19 cellular contexts compared by ENCODE assay signal in genomic region chr5:42751044-42751443, GRCh38. TPM values are rescaled to one million over a fixed set of nuclear protein-coding genes. Genes with fewer than 3 reads are reported as not detected.
DNase-seq lines count a peak whose midpoint lies in the region; ATAC-seq, FAIRE-seq and TF ChIP-seq lines count a peak whose summit lies in the region.
"Had no signal": no experiment of that assay in that cellular context is flagged by ENCODE, and none has a peak within 500 bp of the region (broad histone marks: within the 10 kb centered on the region; RNA-seq: fewer than 3 reads in every experiment).

No MANE protein-coding gene starts in this region.

- H3K79me2 ChIP-seq in PC-3 (ENCODE audit: low read length) = no peaks in the 10 kb centered on the region
- H3K79me2 ChIP-seq in parathyroid adenoma = no peaks in the 10 kb centered on the region

- H3K36me3 ChIP-seq in PC-3 (ENCODE audit: low read depth, low read length) (no peaks in the 10 kb centered on the region), esophagus (ENCODE audit: control insufficient read depth in 2 of 2, insufficient read depth in 2 of 2, low read length in 1 of 2) (no peaks in the 10 kb centered on the region), parathyroid adenoma (ENCODE audit: control insufficient read depth, insufficient read depth, low read length) (no peaks in the 10 kb centered on the region)
- H3K36me3 ChIP-seq: BE2C had no signal

- no peaks in the 10 kb centered on the region for H4K20me1 ChIP-seq in PC-3 (ENCODE audit: low read length)

- no peaks in the 10 kb centered on the region for H3K9me2 ChIP-seq in PC-3 (replicated peaks; ENCODE audit: low read length)

- CTCF ChIA-PET in PC-3 (lab: Charles Lee) (no interaction called here), GM10248 (lab: Yijun Ruan, JAX) (interaction anchor here (0.8 to 2.0 kb wide), 5 partner anchors 14 to 29 kb away, joined by 3 to 7 read pairs (median 3); no protein-coding TSS in a partner anchor)

- H3K9ac ChIP-seq in PC-3 (ENCODE audit: low read length) (no peak overlapping the region), parathyroid adenoma (no peak overlapping the region)

- no TSS peak for BruUV-seq in PC-3 (replicated peaks; lab: Mats Ljungman, UMichigan)

- DNase-seq in GM19239 (ENCODE audit: insufficient read length, low spot score) = no peak
- peak; percentile 26 for DNase-seq in PC-3
- DNase-seq in medulla oblongata (ENCODE audit: extremely low spot score) = no peak
- no peak for DNase-seq in stimulated activated CD8-positive, alpha-beta memory T cell treated with anti-CD3 and anti-CD28 coated beads, Interleukin-4, amount 100 ng/mL, for 48 hours
- no peak for DNase-seq in GM10248 (ENCODE audit: extremely low spot score)
- no peak for DNase-seq in AG08396 (ENCODE audit: low spot score)
- DNase-seq: ACHN; BE2C; CD4-positive, alpha-beta memory T cell; DMS79 treated with DMSO at 0.1 percent for 48 hours; EL; HCEC 1CT; HFFc6 had no signal

- H3K27me3 ChIP-seq in PC-3 (ENCODE audit: low read length) (no peaks in the 10 kb centered on the region), esophagus (ENCODE audit: control insufficient read depth in 1 of 2, insufficient read depth in 2 of 2, low read length in 2 of 2) (no peaks in the 10 kb centered on the region), parathyroid adenoma (ENCODE audit: control insufficient read depth, insufficient read depth, low read length) (no peaks in the 10 kb centered on the region)
- H3K27me3 ChIP-seq: BE2C had no signal

- H3K4me1 ChIP-seq in PC-3 (ENCODE audit: insufficient read depth, low read length) (peaks cover 7% of the 10 kb centered on the region), esophagus (ENCODE audit: control insufficient read depth in 2 of 2, insufficient read depth in 2 of 2, low read length in 1 of 2) (peaks cover 0 to 4% of the 10 kb centered on the region in 2 donors), parathyroid adenoma (peaks cover 2% of the 10 kb centered on the region)
- H3K4me1 ChIP-seq: BE2C had no signal

- H3K4me3 ChIP-seq in PC-3 (ENCODE audit: low read length) (no peak overlapping the region), esophagus (ENCODE audit: low read depth in 1 of 2, low read length in 2 of 2) (no peak overlapping the region), parathyroid adenoma (ENCODE audit: low read depth, low read length) (no peak overlapping the region)

- intact Hi-C loops in PC-3 (cut with micrococcal nuclease) = no loop called here

- WGBS in esophagus, 2 donors = 51 to 55% methylated on average over 5 of the region's 5 CpGs

- H3K9me3 ChIP-seq in PC-3 (ENCODE audit: low read length) (no peaks in the 10 kb centered on the region), esophagus (ENCODE audit: control insufficient read depth in 2 of 2, insufficient read depth in 1 of 2, low read depth in 1 of 2, low read length in 1 of 2) (no peaks in the 10 kb centered on the region), parathyroid adenoma (ENCODE audit: control insufficient read depth, low read length) (no peaks in the 10 kb centered on the region)
- H3K9me3 ChIP-seq: BE2C had no signal

- FAIRE-seq in GM19239 (lab: Jason Lieb, UNC) = peak; percentile 11
- FAIRE-seq: G401.6, GM12892 had no signal

- H2AFZ ChIP-seq in PC-3 (ENCODE audit: low read length) (no peak overlapping the region), parathyroid adenoma (peak overlapping the region; percentile 63)

- POLR2A ChIA-PET in PC-3 (lab: Charles Lee; ENCODE audit: unreplicated experiment) (no interaction called here), GM10248 (lab: Yijun Ruan, JAX) (no interaction called here)

- H3K4me2 ChIP-seq in PC-3 (ENCODE audit: low read length) = no peak overlapping the region
- no peak overlapping the region for H3K4me2 ChIP-seq in parathyroid adenoma (ENCODE audit: low read length)

- ATAC-seq in PC-3 = no peak

- H3F3A ChIP-seq in PC-3 (ENCODE audit: low read length, unreplicated experiment) = no peaks in the 10 kb centered on the region

- H3K27ac ChIP-seq in PC-3 (ENCODE audit: low read length) = no peak overlapping the region
- H3K27ac ChIP-seq in esophagus (ENCODE audit: low read depth in 2 of 2, low read length in 1 of 2) = peak overlapping the region; percentile 67 to 78
- H3K27ac ChIP-seq in parathyroid adenoma = peak overlapping the region; percentile 50
- H3K27ac ChIP-seq: HL-60 had no signal

- TF ChIP-seq CTCF in PC-3 (conservative IDR thresholded peaks at IDR 0.05; ENCODE audit: low read depth, low read length) (no peak), parathyroid adenoma (IDR thresholded peaks at IDR 0.05) (no peak), GM10248 (IDR thresholded peaks at IDR 0.05; ENCODE audit: control extremely low read depth, extremely low read depth, low read depth, missing control alignments) (no peak)

RNA-seq across cellular contexts. Expression of gene CCDC152, which starts 5.6 kb away (rescaled TPM):
- total RNA-seq in PC-3 (2014; rRNA removed) = not detected in 2 replicates
- polyA plus RNA-seq in esophagus = under 1 TPM; 0.16 to 0.49 TPM
- total RNA-seq: A172 had no signal
